8 cellular contexts compared by ENCODE assay signal in the genomic region with DNA sequence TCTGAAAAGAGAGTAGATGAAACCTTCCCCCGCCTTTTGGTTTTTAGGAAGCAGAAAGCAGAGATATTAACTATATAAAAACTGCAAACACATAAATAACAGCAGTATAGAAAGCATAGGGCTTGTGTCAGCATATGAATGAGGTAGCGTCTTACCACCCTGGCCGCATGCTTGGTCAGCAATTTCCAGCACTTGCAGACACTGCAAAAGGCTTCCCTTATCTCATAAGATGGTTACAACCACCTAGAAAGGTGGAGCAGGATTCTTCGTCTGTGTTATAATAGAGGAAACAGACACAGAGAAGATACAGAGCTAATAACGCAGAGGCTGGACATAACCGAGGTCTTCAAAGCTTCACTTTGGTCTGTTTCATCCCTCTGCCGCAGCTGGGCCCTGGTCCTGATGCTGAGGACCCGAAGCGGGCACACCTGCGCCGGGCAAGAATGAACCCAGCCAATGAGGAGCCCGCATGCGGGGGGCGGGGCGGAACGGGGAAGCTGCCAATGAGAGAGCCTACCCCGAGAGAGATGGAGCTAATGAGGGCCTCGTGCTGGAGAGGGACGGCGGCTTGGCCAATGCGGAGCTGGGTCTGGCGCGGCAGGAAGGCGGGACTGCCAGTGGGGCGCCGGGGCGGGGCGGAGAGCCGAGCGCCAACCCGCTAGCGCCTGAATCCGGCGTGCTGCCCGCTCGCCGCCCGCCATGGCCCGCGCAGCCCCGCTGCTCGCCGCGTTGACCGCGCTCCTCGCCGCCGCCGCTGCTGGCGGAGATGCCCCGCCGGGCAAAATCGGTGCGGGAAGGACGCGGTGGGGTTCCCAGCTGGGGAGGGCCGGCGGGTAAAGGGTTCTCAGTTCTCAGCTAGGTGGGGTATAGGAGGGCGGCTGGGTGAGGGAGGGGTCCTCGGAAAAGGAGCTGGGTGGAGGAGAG.
DNase-seq lines count a peak whose midpoint lies in the region; ATAC-seq and TF ChIP-seq lines count a peak whose summit lies in the region.

A gene with protein sequence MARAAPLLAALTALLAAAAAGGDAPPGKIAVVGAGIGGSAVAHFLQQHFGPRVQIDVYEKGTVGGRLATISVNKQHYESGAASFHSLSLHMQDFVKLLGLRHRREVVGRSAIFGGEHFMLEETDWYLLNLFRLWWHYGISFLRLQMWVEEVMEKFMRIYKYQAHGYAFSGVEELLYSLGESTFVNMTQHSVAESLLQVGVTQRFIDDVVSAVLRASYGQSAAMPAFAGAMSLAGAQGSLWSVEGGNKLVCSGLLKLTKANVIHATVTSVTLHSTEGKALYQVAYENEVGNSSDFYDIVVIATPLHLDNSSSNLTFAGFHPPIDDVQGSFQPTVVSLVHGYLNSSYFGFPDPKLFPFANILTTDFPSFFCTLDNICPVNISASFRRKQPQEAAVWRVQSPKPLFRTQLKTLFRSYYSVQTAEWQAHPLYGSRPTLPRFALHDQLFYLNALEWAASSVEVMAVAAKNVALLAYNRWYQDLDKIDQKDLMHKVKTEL (plus strand): TSS at position 677 of the 924 bp plus-strand sequence. CDS start 23 bp downstream, at position 700.

- H3K79me2 ChIP-seq in OCI-LY1 (ENCODE audit: insufficient read depth, low read length), result no peaks in the 10 kb centered on the region

- H3K27me3 ChIP-seq in OCI-LY1 (ENCODE audit: insufficient read depth, low read length), result no peaks in the 10 kb centered on the region

- H3F3A ChIP-seq in OCI-LY1 (ENCODE audit: insufficient read depth, low read length), result no peaks in the 10 kb centered on the region

- no peak within 1 kb of the TSS for H2AFZ ChIP-seq in OCI-LY1 (ENCODE audit: low read length)

- peak within 1 kb of the TSS; percentile 38 for H3K27ac ChIP-seq in OCI-LY1 (ENCODE audit: low read depth, low read length, poor library complexity, severe bottlenecking)

- H3K9ac ChIP-seq in OCI-LY1 (ENCODE audit: low read length), result peak within 1 kb of the TSS; percentile 97

- no peak for TF ChIP-seq CTCF in OCI-LY1 (IDR thresholded peaks at IDR 0.05; ENCODE audit: low read length)

- peak within 1 kb of the TSS; percentile 94 for H3K4me3 ChIP-seq in OCI-LY1 (ENCODE audit: low read depth, low read length, poor library complexity, severe bottlenecking)

- peaks cover 38% of the 10 kb centered on the region for H3K36me3 ChIP-seq in OCI-LY1 (ENCODE audit: insufficient read depth, low read length)

- no peaks in the 10 kb centered on the region for H3K9me3 ChIP-seq in OCI-LY1 (ENCODE audit: low read length)

- H4K20me1 ChIP-seq in OCI-LY1 (ENCODE audit: insufficient read depth, low read length), result no peaks in the 10 kb centered on the region

- DNase-seq in DMS 273 (lab: John Stamatoyannopoulos, UW; ENCODE audit: unreplicated experiment) (peak; percentile 97), HuH-7 (ENCODE audit: low spot score) (peak; percentile 95), epidermal melanocyte (ENCODE audit: insufficient read length, low spot score) (peak; percentile 92), midbrain (lab: John Stamatoyannopoulos, UW) (peak; percentile 98)
- peak; percentile 90 for DNase-seq in activated CD8-positive, alpha-beta memory T cell treated with anti-CD3 and anti-CD28 coated beads, Interleukin-2, amount 50 U/mL, for 4 hours
- peak; percentile 86 to 96 for DNase-seq in stimulated activated CD8-positive, alpha-beta memory T cell treated with anti-CD3 and anti-CD28 coated beads, Interleukin-15, amount 100 ng/mL, for 48 hours (ENCODE audit: low read depth in 2 of 2)

- peak; percentile 99 for ATAC-seq in GM21526 (IDR thresholded peaks at IDR 0.05; ENCODE audit: low FRiP score, unreplicated experiment)

- no peaks in the 10 kb centered on the region for H3K9me2 ChIP-seq in OCI-LY1 (ENCODE audit: low read depth, low read length)

- peak within 1 kb of the TSS; percentile 83 for H3K4me2 ChIP-seq in OCI-LY1 (ENCODE audit: low read length)

- peaks cover 27% of the 10 kb centered on the region for H3K4me1 ChIP-seq in OCI-LY1 (ENCODE audit: insufficient read depth, low read length, severe bottlenecking)

Comparison
In these comparisons a context has a peak if more than half of its experiments do, and no peak if none do; other contexts are left out.
1. Peak in every context shown above with its lines: DNase-seq, ATAC-seq, H3K4me3 ChIP-seq and H3K27ac ChIP-seq.